In the genomic region with DNA sequence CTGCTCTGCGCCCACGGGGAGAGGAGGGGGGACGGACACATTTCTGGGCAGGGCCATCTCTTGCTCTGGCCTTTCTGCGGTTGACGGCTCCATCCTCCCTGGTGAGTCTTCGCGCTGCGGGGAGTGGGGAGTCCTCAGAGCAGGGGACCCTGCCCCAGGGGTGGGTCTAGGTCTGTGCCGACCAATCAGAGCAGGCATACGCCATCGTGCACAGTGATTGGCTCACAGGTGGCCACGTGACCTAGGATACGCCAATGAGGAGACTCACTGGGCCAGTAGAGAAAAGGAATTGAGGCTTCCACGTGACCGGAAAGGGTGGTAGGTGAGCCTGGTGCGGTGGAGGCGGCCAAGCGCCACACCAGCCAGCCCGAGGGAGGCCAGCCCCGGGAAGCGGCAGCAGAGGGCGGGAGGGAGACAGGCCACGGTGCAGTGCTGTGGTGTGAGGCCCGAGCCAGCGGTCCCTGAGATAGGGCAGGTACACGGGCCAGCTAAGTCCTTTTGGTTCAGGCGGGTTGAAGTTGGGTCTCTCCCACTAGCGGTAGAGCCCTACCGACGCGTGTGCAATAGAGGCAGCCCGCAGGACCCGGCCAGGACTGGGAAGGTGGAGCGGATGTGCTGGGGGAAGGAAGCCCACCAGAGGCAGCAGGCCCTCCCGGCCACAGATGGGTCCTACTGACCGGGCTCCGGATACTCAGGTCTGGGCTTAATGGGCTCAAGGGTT, we compare ENCODE assay signal across 1 cellular context.
TF ChIP-seq lines count a peak whose summit lies in the region.

No MANE protein-coding gene starts in this region.

TF ChIP-seq in K562, 482 proteins besides CTCF, POLR2A, EP300 and RAD21 (continued from another document):
- TF ChIP-seq, protein P1, sequence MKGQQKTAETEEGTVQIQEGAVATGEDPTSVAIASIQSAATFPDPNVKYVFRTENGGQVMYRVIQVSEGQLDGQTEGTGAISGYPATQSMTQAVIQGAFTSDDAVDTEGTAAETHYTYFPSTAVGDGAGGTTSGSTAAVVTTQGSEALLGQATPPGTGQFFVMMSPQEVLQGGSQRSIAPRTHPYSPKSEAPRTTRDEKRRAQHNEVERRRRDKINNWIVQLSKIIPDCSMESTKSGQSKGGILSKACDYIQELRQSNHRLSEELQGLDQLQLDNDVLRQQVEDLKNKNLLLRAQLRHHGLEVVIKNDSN (CRISPR knock-in tag; IDR thresholded peaks at IDR 0.05), result peak; percentile 92
- TF ChIP-seq, protein P2, sequence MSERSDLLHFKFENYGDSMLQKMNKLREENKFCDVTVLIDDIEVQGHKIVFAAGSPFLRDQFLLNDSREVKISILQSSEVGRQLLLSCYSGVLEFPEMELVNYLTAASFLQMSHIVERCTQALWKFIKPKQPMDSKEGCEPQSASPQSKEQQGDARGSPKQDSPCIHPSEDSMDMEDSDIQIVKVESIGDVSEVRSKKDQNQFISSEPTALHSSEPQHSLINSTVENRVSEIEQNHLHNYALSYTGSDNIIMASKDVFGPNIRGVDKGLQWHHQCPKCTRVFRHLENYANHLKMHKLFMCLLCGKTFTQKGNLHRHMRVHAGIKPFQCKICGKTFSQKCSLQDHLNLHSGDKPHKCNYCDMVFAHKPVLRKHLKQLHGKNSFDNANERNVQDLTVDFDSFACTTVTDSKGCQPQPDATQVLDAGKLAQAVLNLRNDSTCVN (CRISPR knock-in tag; IDR thresholded peaks at IDR 0.05), result no peak
- peak; percentile 8 for TF ChIP-seq FOS (IDR thresholded peaks at IDR 0.05; ENCODE audit: extremely low read depth, insufficient read length)
- TF ChIP-seq SUPT5H (IDR thresholded peaks at IDR 0.05), result no peak
- peak; percentile 80 for TF ChIP-seq RAD51 (IDR thresholded peaks at IDR 0.05; ENCODE audit: borderline replicate concordance, low read depth)
- TF ChIP-seq, protein P3, sequence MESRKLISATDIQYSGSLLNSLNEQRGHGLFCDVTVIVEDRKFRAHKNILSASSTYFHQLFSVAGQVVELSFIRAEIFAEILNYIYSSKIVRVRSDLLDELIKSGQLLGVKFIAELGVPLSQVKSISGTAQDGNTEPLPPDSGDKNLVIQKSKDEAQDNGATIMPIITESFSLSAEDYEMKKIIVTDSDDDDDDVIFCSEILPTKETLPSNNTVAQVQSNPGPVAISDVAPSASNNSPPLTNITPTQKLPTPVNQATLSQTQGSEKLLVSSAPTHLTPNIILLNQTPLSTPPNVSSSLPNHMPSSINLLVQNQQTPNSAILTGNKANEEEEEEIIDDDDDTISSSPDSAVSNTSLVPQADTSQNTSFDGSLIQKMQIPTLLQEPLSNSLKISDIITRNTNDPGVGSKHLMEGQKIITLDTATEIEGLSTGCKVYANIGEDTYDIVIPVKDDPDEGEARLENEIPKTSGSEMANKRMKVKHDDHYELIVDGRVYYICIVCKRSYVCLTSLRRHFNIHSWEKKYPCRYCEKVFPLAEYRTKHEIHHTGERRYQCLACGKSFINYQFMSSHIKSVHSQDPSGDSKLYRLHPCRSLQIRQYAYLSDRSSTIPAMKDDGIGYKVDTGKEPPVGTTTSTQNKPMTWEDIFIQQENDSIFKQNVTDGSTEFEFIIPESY (CRISPR knock-in tag; IDR thresholded peaks at IDR 0.05), result peak; percentile 87
- TF ChIP-seq, protein P4, sequence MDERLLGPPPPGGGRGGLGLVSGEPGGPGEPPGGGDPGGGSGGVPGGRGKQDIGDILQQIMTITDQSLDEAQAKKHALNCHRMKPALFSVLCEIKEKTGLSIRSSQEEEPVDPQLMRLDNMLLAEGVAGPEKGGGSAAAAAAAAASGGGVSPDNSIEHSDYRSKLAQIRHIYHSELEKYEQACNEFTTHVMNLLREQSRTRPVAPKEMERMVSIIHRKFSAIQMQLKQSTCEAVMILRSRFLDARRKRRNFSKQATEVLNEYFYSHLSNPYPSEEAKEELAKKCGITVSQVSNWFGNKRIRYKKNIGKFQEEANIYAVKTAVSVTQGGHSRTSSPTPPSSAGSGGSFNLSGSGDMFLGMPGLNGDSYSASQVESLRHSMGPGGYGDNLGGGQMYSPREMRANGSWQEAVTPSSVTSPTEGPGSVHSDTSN (CRISPR knock-in tag; IDR thresholded peaks at IDR 0.05; ENCODE audit: low read depth), result no peak
- TF ChIP-seq, protein P4 (tag; conservative IDR thresholded peaks at IDR 0.05; ENCODE audit: low read depth), result no peak
- TF ChIP-seq, protein P5, sequence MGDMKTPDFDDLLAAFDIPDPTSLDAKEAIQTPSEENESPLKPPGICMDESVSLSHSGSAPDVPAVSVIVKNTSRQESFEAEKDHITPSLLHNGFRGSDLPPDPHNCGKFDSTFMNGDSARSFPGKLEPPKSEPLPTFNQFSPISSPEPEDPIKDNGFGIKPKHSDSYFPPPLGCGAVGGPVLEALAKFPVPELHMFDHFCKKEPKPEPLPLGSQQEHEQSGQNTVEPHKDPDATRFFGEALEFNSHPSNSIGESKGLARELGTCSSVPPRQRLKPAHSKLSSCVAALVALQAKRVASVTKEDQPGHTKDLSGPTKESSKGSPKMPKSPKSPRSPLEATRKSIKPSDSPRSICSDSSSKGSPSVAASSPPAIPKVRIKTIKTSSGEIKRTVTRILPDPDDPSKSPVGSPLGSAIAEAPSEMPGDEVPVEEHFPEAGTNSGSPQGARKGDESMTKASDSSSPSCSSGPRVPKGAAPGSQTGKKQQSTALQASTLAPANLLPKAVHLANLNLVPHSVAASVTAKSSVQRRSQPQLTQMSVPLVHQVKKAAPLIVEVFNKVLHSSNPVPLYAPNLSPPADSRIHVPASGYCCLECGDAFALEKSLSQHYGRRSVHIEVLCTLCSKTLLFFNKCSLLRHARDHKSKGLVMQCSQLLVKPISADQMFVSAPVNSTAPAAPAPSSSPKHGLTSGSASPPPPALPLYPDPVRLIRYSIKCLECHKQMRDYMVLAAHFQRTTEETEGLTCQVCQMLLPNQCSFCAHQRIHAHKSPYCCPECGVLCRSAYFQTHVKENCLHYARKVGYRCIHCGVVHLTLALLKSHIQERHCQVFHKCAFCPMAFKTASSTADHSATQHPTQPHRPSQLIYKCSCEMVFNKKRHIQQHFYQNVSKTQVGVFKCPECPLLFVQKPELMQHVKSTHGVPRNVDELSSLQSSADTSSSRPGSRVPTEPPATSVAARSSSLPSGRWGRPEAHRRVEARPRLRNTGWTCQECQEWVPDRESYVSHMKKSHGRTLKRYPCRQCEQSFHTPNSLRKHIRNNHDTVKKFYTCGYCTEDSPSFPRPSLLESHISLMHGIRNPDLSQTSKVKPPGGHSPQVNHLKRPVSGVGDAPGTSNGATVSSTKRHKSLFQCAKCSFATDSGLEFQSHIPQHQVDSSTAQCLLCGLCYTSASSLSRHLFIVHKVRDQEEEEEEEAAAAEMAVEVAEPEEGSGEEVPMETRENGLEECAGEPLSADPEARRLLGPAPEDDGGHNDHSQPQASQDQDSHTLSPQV (IDR thresholded peaks at IDR 0.05), result no peak
- TF ChIP-seq, protein P6, sequence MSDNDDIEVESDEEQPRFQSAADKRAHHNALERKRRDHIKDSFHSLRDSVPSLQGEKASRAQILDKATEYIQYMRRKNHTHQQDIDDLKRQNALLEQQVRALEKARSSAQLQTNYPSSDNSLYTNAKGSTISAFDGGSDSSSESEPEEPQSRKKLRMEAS (CRISPR knock-in tag; IDR thresholded peaks at IDR 0.05), result 0 out of 2 replicates have a peak, but pooled peaks have one; percentile 12
- TF ChIP-seq CBFA2T2 (conservative IDR thresholded peaks at IDR 0.05), result peak; percentile 42
- TF ChIP-seq, protein P7, sequence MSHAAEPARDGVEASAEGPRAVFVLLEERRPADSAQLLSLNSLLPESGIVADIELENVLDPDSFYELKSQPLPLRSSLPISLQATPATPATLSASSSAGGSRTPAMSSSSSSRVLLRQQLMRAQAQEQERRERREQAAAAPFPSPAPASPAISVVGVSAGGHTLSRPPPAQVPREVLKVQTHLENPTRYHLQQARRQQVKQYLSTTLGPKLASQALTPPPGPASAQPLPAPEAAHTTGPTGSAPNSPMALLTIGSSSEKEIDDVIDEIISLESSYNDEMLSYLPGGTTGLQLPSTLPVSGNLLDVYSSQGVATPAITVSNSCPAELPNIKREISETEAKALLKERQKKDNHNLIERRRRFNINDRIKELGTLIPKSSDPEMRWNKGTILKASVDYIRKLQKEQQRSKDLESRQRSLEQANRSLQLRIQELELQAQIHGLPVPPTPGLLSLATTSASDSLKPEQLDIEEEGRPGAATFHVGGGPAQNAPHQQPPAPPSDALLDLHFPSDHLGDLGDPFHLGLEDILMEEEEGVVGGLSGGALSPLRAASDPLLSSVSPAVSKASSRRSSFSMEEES (CRISPR knock-in tag; IDR thresholded peaks at IDR 0.05), result peak; percentile 37; the same call in 1 of the 2 replicates
- TF ChIP-seq, protein P8, sequence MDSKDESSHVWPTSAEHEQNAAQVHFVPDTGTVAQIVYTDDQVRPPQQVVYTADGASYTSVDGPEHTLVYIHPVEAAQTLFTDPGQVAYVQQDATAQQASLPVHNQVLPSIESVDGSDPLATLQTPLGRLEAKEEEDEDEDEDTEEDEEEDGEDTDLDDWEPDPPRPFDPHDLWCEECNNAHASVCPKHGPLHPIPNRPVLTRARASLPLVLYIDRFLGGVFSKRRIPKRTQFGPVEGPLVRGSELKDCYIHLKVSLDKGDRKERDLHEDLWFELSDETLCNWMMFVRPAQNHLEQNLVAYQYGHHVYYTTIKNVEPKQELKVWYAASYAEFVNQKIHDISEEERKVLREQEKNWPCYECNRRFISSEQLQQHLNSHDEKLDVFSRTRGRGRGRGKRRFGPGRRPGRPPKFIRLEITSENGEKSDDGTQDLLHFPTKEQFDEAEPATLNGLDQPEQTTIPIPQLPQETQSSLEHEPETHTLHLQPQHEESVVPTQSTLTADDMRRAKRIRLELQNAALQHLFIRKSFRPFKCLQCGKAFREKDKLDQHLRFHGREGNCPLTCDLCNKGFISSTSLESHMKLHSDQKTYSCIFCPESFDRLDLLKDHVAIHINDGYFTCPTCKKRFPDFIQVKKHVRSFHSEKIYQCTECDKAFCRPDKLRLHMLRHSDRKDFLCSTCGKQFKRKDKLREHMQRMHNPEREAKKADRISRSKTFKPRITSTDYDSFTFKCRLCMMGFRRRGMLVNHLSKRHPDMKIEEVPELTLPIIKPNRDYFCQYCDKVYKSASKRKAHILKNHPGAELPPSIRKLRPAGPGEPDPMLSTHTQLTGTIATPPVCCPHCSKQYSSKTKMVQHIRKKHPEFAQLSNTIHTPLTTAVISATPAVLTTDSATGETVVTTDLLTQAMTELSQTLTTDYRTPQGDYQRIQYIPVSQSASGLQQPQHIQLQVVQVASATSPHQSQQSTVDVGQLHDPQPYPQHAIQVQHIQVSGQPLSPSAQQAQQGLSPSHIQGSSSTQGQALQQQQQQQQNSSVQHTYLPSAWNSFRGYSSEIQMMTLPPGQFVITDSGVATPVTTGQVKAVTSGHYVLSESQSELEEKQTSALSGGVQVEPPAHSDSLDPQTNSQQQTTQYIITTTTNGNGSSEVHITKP (IDR thresholded peaks at IDR 0.05; ENCODE audit: partially characterized antibody), result no peak
- no peak for TF ChIP-seq ILF3 (IDR thresholded peaks at IDR 0.05; ENCODE audit: borderline replicate concordance)
